13 cellular contexts compared by ENCODE assay signal in genomic region chr22:20811171-20811570, GRCh38. TPM values are rescaled to one million over a fixed set of nuclear protein-coding genes. Genes with fewer than 3 reads are reported as not detected.
"Had no signal": no experiment of that assay in that cellular context is flagged by ENCODE, and none has a peak within 500 bp of the region (broad histone marks: within the 10 kb centered on the region; RNA-seq: fewer than 3 reads in every experiment).

No MANE protein-coding gene starts in this region.

- H3K27me3 Mint-ChIP-seq: memory B cell had no signal

- H3K27ac Mint-ChIP-seq: memory B cell had no signal

- H3K9me3 Mint-ChIP-seq: memory B cell, neural crest cell had no signal

- H3K4me1 Mint-ChIP-seq: neural crest cell had no signal

- ATAC-seq: heart right ventricle, sciatic nerve had no signal

- H3K4me3 ChIP-seq: ascending aorta, heart right ventricle, left ventricle myocardium inferior, spleen, testis had no signal

- H3K4me3 Mint-ChIP-seq: memory B cell, neural crest cell had no signal

- DNase-seq: activated CD4-positive, CD25-positive, alpha-beta regulatory T cell treated with anti-CD3 and anti-CD28 coated beads, Interleukin-2, amount 50 U/mL, for 72 hours; heart right ventricle; left ventricle myocardium inferior; SIG-M5; spleen; testis had no signal

RNA-seq across cellular contexts. Expression of gene SERPIND1, which starts 37.3 kb away (rescaled TPM):
- total RNA-seq: ascending aorta, bronchial epithelial cell, neural crest cell, osteocyte had no signal
- polyA plus RNA-seq: keratinocyte had no signal
